ENCODE assay signal across 1 cellular context in genomic region chr5:173644700-173645436, GRCh38.
TF ChIP-seq lines count a peak whose summit lies in the region.

No MANE protein-coding gene starts in this region.

TF ChIP-seq in H1, 55 proteins besides CTCF, POLR2A, EP300 and RAD21 (continued from another document):
- TF ChIP-seq HDAC2 (IDR thresholded peaks at IDR 0.05; ENCODE audit: borderline replicate concordance in 1 of 2, low read depth in 2 of 2, low read length in 2 of 2) (no peak), TCF12 (IDR thresholded peaks at IDR 0.05; ENCODE audit: low read depth, low read length) (no peak)
TF ChIP-seq in H1: peak in this region for 1.
